In genomic region chr1:27098447-27099153, GRCh38 we compare ENCODE assay signal across 9 cellular contexts. TPM values are rescaled to one million over a fixed set of nuclear protein-coding genes. Genes with fewer than 3 reads are reported as not detected.
A peak's percentile ranks its signal among the peaks of the same experiment; 100 is the strongest.
DNase-seq lines count a peak whose midpoint lies in the region; ATAC-seq and TF ChIP-seq lines count a peak whose summit lies in the region.
"Had no signal": no experiment of that assay in that cellular context is flagged by ENCODE, and none has a peak within 500 bp of the region (broad histone marks: within the 10 kb centered on the region; RNA-seq: fewer than 3 reads in every experiment).

No MANE protein-coding gene starts in this region.

- intact Hi-C loops in colonic mucosa (cut with DNase I) (no loop called here), vagina (cut with DNase I) (loop anchor here (5.0 kb wide), 2 partner anchors 56 to 101 kb away; no protein-coding TSS in a partner anchor)

- no peaks in the 10 kb centered on the region for H3K27me3 ChIP-seq in colonic mucosa
- H3K27me3 ChIP-seq in mucosa of stomach (ENCODE audit: control insufficient read depth, insufficient read depth, low read length), result no peaks in the 10 kb centered on the region
- no peaks in the 10 kb centered on the region for H3K27me3 ChIP-seq in vagina

- H3K9me3 Mint-ChIP-seq in activated naive CD8-positive, alpha-beta T cell treated with anti-CD3 and anti-CD28 coated beads, Interleukin-2, amount 10 ng/mL, durations not matched to agents 7 days and 5 days, result no peaks in the 10 kb centered on the region
- H3K9me3 Mint-ChIP-seq in activated naive CD8-positive, alpha-beta T cell treated with anti-CD3 and anti-CD28 coated beads for 36 hours, result no peaks in the 10 kb centered on the region

- H3K4me3 ChIP-seq in colonic mucosa, result no peak overlapping the region
- H3K4me3 ChIP-seq in mucosa of stomach (ENCODE audit: low read length), result no peak overlapping the region
- H3K4me3 ChIP-seq in vagina, result no peak overlapping the region

- POLR2A ChIA-PET in activated naive CD8-positive, alpha-beta T cell treated with anti-CD3 and anti-CD28 coated beads, Interleukin-2, amount 10 ng/mL, durations not matched to agents 7 days and 5 days (lab: Charles Lee), result interaction anchor here (0.6 to 1.0 kb wide), 3 partner anchors 14 to 218 kb away, joined by 3 to 4 read pairs (median 4); no protein-coding TSS in a partner anchor

- no peak for ATAC-seq in activated naive CD8-positive, alpha-beta T cell treated with anti-CD3 and anti-CD28 coated beads, Interleukin-2, amount 10 ng/mL, durations not matched to agents 7 days and 5 days (ENCODE audit: low read depth)
- no peak for ATAC-seq in HG03521 (IDR thresholded peaks at IDR 0.05; ENCODE audit: unreplicated experiment)

- H3K27ac ChIP-seq in colonic mucosa (peak overlapping the region; percentile 28), vagina (peak overlapping the region; percentile 93)

- no peaks in the 10 kb centered on the region for H3K36me3 ChIP-seq in colonic mucosa
- H3K36me3 ChIP-seq in mucosa of stomach (ENCODE audit: control insufficient read depth, insufficient read depth, low read length), result peaks cover 40% of the 10 kb centered on the region
- H3K36me3 ChIP-seq in vagina, result no peaks in the 10 kb centered on the region

- no peak for TF ChIP-seq POLR2A in vagina (IDR thresholded peaks at IDR 0.05)

- peaks cover 15% of the 10 kb centered on the region for H3K4me1 Mint-ChIP-seq in activated naive CD8-positive, alpha-beta T cell treated with anti-CD3 and anti-CD28 coated beads, Interleukin-2, amount 10 ng/mL, durations not matched to agents 7 days and 5 days
- H3K4me1 Mint-ChIP-seq in activated naive CD8-positive, alpha-beta T cell treated with anti-CD3 and anti-CD28 coated beads for 36 hours, result peaks cover 8% of the 10 kb centered on the region

- no peak for DNase-seq in activated naive CD8-positive, alpha-beta T cell treated with anti-CD3 and anti-CD28 coated beads, Interleukin-2, amount 10 ng/mL, durations not matched to agents 7 days and 5 days
- no peak for DNase-seq in activated naive CD8-positive, alpha-beta T cell treated with anti-CD3 and anti-CD28 coated beads for 36 hours
- DNase-seq in colonic mucosa (no peak), vagina (ENCODE audit: extremely low spot score in 2 of 2) (no peak), HCEC 1CT (no peak), RPMI8226 (no peak)
- DNase-seq: central memory CD4-positive, alpha-beta T cell had no signal

- no peak overlapping the region for H3K4me3 Mint-ChIP-seq in activated naive CD8-positive, alpha-beta T cell treated with anti-CD3 and anti-CD28 coated beads, Interleukin-2, amount 10 ng/mL, durations not matched to agents 7 days and 5 days
- H3K4me3 Mint-ChIP-seq in activated naive CD8-positive, alpha-beta T cell treated with anti-CD3 and anti-CD28 coated beads for 36 hours, result no peak overlapping the region

- TF ChIP-seq CTCF in colonic mucosa (IDR thresholded peaks at IDR 0.05) (no peak), vagina (IDR thresholded peaks at IDR 0.05) (no peak)

- H3K4me1 ChIP-seq in colonic mucosa (no peaks in the 10 kb centered on the region), mucosa of stomach (ENCODE audit: control insufficient read depth, insufficient read depth, low read length) (peaks cover 44% of the 10 kb centered on the region), vagina (peaks cover 31% of the 10 kb centered on the region)

- H3K36me3 Mint-ChIP-seq in activated naive CD8-positive, alpha-beta T cell treated with anti-CD3 and anti-CD28 coated beads, Interleukin-2, amount 10 ng/mL, durations not matched to agents 7 days and 5 days, result no peaks in the 10 kb centered on the region
- H3K36me3 Mint-ChIP-seq in activated naive CD8-positive, alpha-beta T cell treated with anti-CD3 and anti-CD28 coated beads for 36 hours, result peaks cover 7% of the 10 kb centered on the region

- H3K9ac ChIP-seq in colonic mucosa (ENCODE audit: low read depth in 2 of 2, low read length in 2 of 2) (peak overlapping the region in 1 of 2 donors; percentile 51), mucosa of stomach (ENCODE audit: low read length) (peak overlapping the region; percentile 47)

- H3K27me3 Mint-ChIP-seq in activated naive CD8-positive, alpha-beta T cell treated with anti-CD3 and anti-CD28 coated beads, Interleukin-2, amount 10 ng/mL, durations not matched to agents 7 days and 5 days, result no peaks in the 10 kb centered on the region
- H3K27me3 Mint-ChIP-seq in activated naive CD8-positive, alpha-beta T cell treated with anti-CD3 and anti-CD28 coated beads for 36 hours, result no peaks in the 10 kb centered on the region

- H3K27ac Mint-ChIP-seq in activated naive CD8-positive, alpha-beta T cell treated with anti-CD3 and anti-CD28 coated beads, Interleukin-2, amount 10 ng/mL, durations not matched to agents 7 days and 5 days, result peak overlapping the region; percentile 73
- H3K27ac Mint-ChIP-seq in activated naive CD8-positive, alpha-beta T cell treated with anti-CD3 and anti-CD28 coated beads for 36 hours, result no peak overlapping the region

- H3K9me3 ChIP-seq in colonic mucosa (no peaks in the 10 kb centered on the region), mucosa of stomach (ENCODE audit: control insufficient read depth, low read length) (no peaks in the 10 kb centered on the region), vagina (no peaks in the 10 kb centered on the region)

RNA-seq across cellular contexts. Expression of gene SLC9A1, which starts 56.3 kb away (rescaled TPM):
- total RNA-seq in activated naive CD8-positive, alpha-beta T cell treated with anti-CD3 and anti-CD28 coated beads, Interleukin-2, amount 10 ng/mL, durations not matched to agents 7 days and 5 days, result 10 to 100 TPM; 23.7 to 24.5 TPM
- 10 to 100 TPM; 19.8 to 22.4 TPM for total RNA-seq in activated naive CD8-positive, alpha-beta T cell treated with anti-CD3 and anti-CD28 coated beads for 36 hours
- total RNA-seq in colonic mucosa (10 to 100 TPM; 63.6 to 99.6 TPM), vagina (10.6 TPM)
